ENCODE assay signal across 8 cellular contexts in genomic region chr22:39514373-39514973, GRCh38. TPM values are rescaled to one million over a fixed set of nuclear protein-coding genes. Genes with fewer than 3 reads are reported as not detected.
A peak's percentile ranks its signal among the peaks of the same experiment; 100 is the strongest.
DNase-seq lines count a peak whose midpoint lies in the region; ATAC-seq and TF ChIP-seq lines count a peak whose summit lies in the region.

No MANE protein-coding gene starts in this region.

- peaks cover 69 to 79% of the 10 kb centered on the region in 2 donors for H3K36me3 Mint-ChIP-seq in CD14-positive monocyte
- H3K36me3 Mint-ChIP-seq in activated CD4-positive, alpha-beta T cell treated with anti-CD3 and anti-CD28 coated beads, Interleukin-2, amount 10 ng/mL, durations not matched to agents 24 days and 14 days (ENCODE audit: low read depth): peaks cover 64% of the 10 kb centered on the region

- no peak overlapping the region for H3K4me3 ChIP-seq in epithelial cell of esophagus (ENCODE audit: low read length)

- peak overlapping the region in 5 of 7 donors; percentile 11 to 76 (median 38) for H3K27ac Mint-ChIP-seq in CD14-positive monocyte
- H3K27ac Mint-ChIP-seq in activated CD4-positive, alpha-beta T cell treated with anti-CD3 and anti-CD28 coated beads, Interleukin-2, amount 10 ng/mL, durations not matched to agents 24 days and 14 days: peak overlapping the region; percentile 0

- TF ChIP-seq CTCF in CD14-positive monocyte (IDR thresholded peaks at IDR 0.05) (peak; percentile 86), epithelial cell of esophagus (IDR thresholded peaks at IDR 0.05; ENCODE audit: insufficient read depth, low read depth, low read length, missing control alignments) (peak; percentile 82)

- no peaks in the 10 kb centered on the region for H3K9me3 Mint-ChIP-seq in CD14-positive monocyte
- H3K9me3 Mint-ChIP-seq in activated CD4-positive, alpha-beta T cell treated with anti-CD3 and anti-CD28 coated beads, Interleukin-2, amount 10 ng/mL, durations not matched to agents 24 days and 14 days: no peaks in the 10 kb centered on the region

- ATAC-seq in GM18870 (IDR thresholded peaks at IDR 0.05; ENCODE audit: unreplicated experiment): no peak

- H3K4me3 Mint-ChIP-seq in CD14-positive monocyte: no peak overlapping the region
- H3K4me3 Mint-ChIP-seq in activated CD4-positive, alpha-beta T cell treated with anti-CD3 and anti-CD28 coated beads, Interleukin-2, amount 10 ng/mL, durations not matched to agents 24 days and 14 days: no peak overlapping the region

- peaks cover 0 to 1% (median 0%) of the 10 kb centered on the region in 3 donors for H3K27me3 Mint-ChIP-seq in CD14-positive monocyte (ENCODE audit: low read depth in 3 of 3)
- no peaks in the 10 kb centered on the region for H3K27me3 Mint-ChIP-seq in activated CD4-positive, alpha-beta T cell treated with anti-CD3 and anti-CD28 coated beads, Interleukin-2, amount 10 ng/mL, durations not matched to agents 24 days and 14 days

- peaks cover 22% of the 10 kb centered on the region for H3K4me1 Mint-ChIP-seq in CD14-positive monocyte
- peaks cover 26% of the 10 kb centered on the region for H3K4me1 Mint-ChIP-seq in activated CD4-positive, alpha-beta T cell treated with anti-CD3 and anti-CD28 coated beads, Interleukin-2, amount 10 ng/mL, durations not matched to agents 24 days and 14 days

- intact Hi-C loops in CD14-positive monocyte (cut with micrococcal nuclease): no loop called here
- intact Hi-C loops in activated CD4-positive, alpha-beta T cell treated with anti-CD3 and anti-CD28 coated beads, Interleukin-2, amount 10 ng/mL, durations not matched to agents 24 days and 14 days (cut with micrococcal nuclease): no loop called here

- DNase-seq in CD14-positive monocyte (ENCODE audit: low spot score): no peak
- peak; percentile 33 for DNase-seq in HK-2 (ENCODE audit: unreplicated experiment)
- peak; percentile 88 for DNase-seq in activated CD4-positive, alpha-beta T cell treated with anti-CD3 and anti-CD28 coated beads, Interleukin-2, amount 10 ng/mL, durations not matched to agents 24 days and 14 days
- DNase-seq in epithelial cell of esophagus (ENCODE audit: low read depth): peak; percentile 52
- peak in 31 of 56 donors; percentile 17 to 78 (median 38) for DNase-seq in nucleus accumbens (lab: John Stamatoyannopoulos, UW)
- no peak for DNase-seq in NCI-H1930 (lab: John Stamatoyannopoulos, UW)
- no peak for DNase-seq in NK-92 treated with Interleukin-12 subunit alpha and Interleukin-12 subunit beta, amount 100 ng/mL, for 24 hours (lab: John Stamatoyannopoulos, UW)

RNA-seq across cellular contexts. Expression of gene ATF4, which starts 5.9 kb away (rescaled TPM):
- polyA plus RNA-seq in CD14-positive monocyte: 10 to 100 TPM; 55.1 to 59.0 TPM
- total RNA-seq in activated CD4-positive, alpha-beta T cell treated with anti-CD3 and anti-CD28 coated beads, Interleukin-2, amount 10 ng/mL, durations not matched to agents 24 days and 14 days: 392 and 393 TPM in 2 replicates

RNA-seq across cellular contexts. Expression of gene MIEF1, which starts 12.4 kb away (rescaled TPM):
- polyA plus RNA-seq in CD14-positive monocyte: 10 to 100 TPM; 13.3 to 14.0 TPM
- 53.7 and 54.8 TPM in 2 replicates for total RNA-seq in activated CD4-positive, alpha-beta T cell treated with anti-CD3 and anti-CD28 coated beads, Interleukin-2, amount 10 ng/mL, durations not matched to agents 24 days and 14 days

RNA-seq across cellular contexts. Expression of gene RPS19BP1, which starts 18.1 kb away (rescaled TPM):
- 100 to 1,000 TPM in 1 of 2 donors, 10 to 100 TPM in 1; 73.5 to 106 TPM for polyA plus RNA-seq in CD14-positive monocyte
- total RNA-seq in activated CD4-positive, alpha-beta T cell treated with anti-CD3 and anti-CD28 coated beads, Interleukin-2, amount 10 ng/mL, durations not matched to agents 24 days and 14 days: 96.2 and 96.9 TPM in 2 replicates

RNA-seq across cellular contexts. Expression of gene CACNA1I, which starts 56.1 kb away (rescaled TPM):
- polyA plus RNA-seq in CD14-positive monocyte: not detected
- total RNA-seq in activated CD4-positive, alpha-beta T cell treated with anti-CD3 and anti-CD28 coated beads, Interleukin-2, amount 10 ng/mL, durations not matched to agents 24 days and 14 days: 0.05 and 0.07 TPM in 2 replicates

RNA-seq across cellular contexts. Expression of gene MGAT3, which starts 57.7 kb away (rescaled TPM):
- not detected for polyA plus RNA-seq in CD14-positive monocyte
- total RNA-seq in activated CD4-positive, alpha-beta T cell treated with anti-CD3 and anti-CD28 coated beads, Interleukin-2, amount 10 ng/mL, durations not matched to agents 24 days and 14 days: 0.90 and 1.9 TPM in 2 replicates

Comparison
In these comparisons a context has a peak if more than half of its experiments do, and no peak if none do; other contexts are left out.
1. DNase-seq: peak in HK-2 (single experiment), activated CD4-positive, alpha-beta T cell treated with anti-CD3 and anti-CD28 coated beads, Interleukin-2, amount 10 ng/mL, durations not matched to agents 24 days and 14 days (single experiment), epithelial cell of esophagus (single experiment) and nucleus accumbens (31 of 56); none in CD14-positive monocyte (single experiment), NCI-H1930 (0 of 2) and NK-92 treated with Interleukin-12 subunit alpha and Interleukin-12 subunit beta, amount 100 ng/mL, for 24 hours (single experiment).